14 cellular contexts compared by ENCODE assay signal in the genomic region with DNA sequence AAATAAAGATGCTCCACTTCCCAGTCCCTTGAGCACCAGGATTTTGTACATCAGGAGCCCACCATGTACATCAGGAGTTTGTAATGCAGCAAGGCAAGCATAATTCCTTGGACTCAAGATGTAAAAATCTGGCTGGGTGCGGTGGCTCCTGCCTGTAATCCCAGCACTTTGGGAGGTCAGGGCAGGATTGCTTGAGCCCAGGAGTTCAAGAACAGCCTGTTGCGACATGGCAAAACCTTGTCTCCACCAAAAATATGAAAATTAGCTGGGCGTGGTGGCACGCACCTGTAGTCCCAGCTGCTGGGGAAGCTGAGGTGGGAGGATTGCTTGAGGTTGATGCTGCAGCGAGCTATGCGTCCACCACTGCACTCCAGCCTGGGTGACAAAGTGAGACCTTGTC. TPM values are rescaled to one million over a fixed set of nuclear protein-coding genes. Genes with fewer than 3 reads are reported as not detected.
DNase-seq lines count a peak whose midpoint lies in the region; ATAC-seq, FAIRE-seq and TF ChIP-seq lines count a peak whose summit lies in the region.
"Had no signal": no experiment of that assay in that cellular context is flagged by ENCODE, and none has a peak within 500 bp of the region (broad histone marks: within the 10 kb centered on the region; RNA-seq: fewer than 3 reads in every experiment).

No MANE protein-coding gene starts in this region.

- H3K27ac ChIP-seq in CD4-positive, alpha-beta T cell (ENCODE audit: low read depth, low read length): no peak overlapping the region
- H3K27ac ChIP-seq in RWPE1: 0 out of 2 replicates have a peak overlapping the region, but pooled peaks have one; percentile 4
- no peak overlapping the region for H3K27ac ChIP-seq in endothelial cell of umbilical vein (ENCODE audit: insufficient read depth, low read depth, low read length)
- H3K27ac ChIP-seq: BLaER1 treated with 17β-estradiol and CSF1 and Interleukin-3, amounts not matched to agents 10 nM and 100 nM had no signal

- H2AFZ ChIP-seq in endothelial cell of umbilical vein (ENCODE audit: low read depth, low read length): no peak overlapping the region

- H3K9me3 Mint-ChIP-seq in activated T-cell treated with anti-CD3 and anti-CD28 coated beads, Interleukin-2, amount 50 U/mL, for 24 hours: no peaks in the 10 kb centered on the region
- H3K9me3 Mint-ChIP-seq in activated T-cell treated with anti-CD3 and anti-CD28 coated beads, Interleukin-2, amount 50 U/mL, for 4 hours: no peaks in the 10 kb centered on the region
- no peaks in the 10 kb centered on the region for H3K9me3 Mint-ChIP-seq in CD4-positive, alpha-beta T cell
- H3K9me3 Mint-ChIP-seq in activated T-helper 2 cell treated with anti-CD3 and anti-CD28 coated beads, Interferon-gamma antibody, Interleukin-2, Interleukin-4, amounts not matched to agents 10 μg/mL and 5 μg/mL and 100 μg/mL, durations not matched to agents 14 hours and 24 hours and 36 hours: no peaks in the 10 kb centered on the region
- H3K9me3 Mint-ChIP-seq: CD8-positive, alpha-beta memory T cell; HFFc6 had no signal

- H3K27me3 Mint-ChIP-seq in activated T-cell treated with anti-CD3 and anti-CD28 coated beads, Interleukin-2, amount 50 U/mL, for 24 hours: peaks cover 4% of the 10 kb centered on the region
- H3K27me3 Mint-ChIP-seq in activated T-cell treated with anti-CD3 and anti-CD28 coated beads, Interleukin-2, amount 50 U/mL, for 4 hours (ENCODE audit: low read depth): no peaks in the 10 kb centered on the region
- no peaks in the 10 kb centered on the region for H3K27me3 Mint-ChIP-seq in CD4-positive, alpha-beta T cell
- H3K27me3 Mint-ChIP-seq in activated T-helper 2 cell treated with anti-CD3 and anti-CD28 coated beads, Interferon-gamma antibody, Interleukin-2, Interleukin-4, amounts not matched to agents 10 μg/mL and 5 μg/mL and 100 μg/mL, durations not matched to agents 14 hours and 24 hours and 36 hours (ENCODE audit: low read depth): no peaks in the 10 kb centered on the region

- ATAC-seq in activated T-cell treated with anti-CD3 and anti-CD28 coated beads, Interleukin-2, amount 50 U/mL, for 4 hours: no peak
- ATAC-seq in CD4-positive, alpha-beta T cell (ENCODE audit: poor library complexity): no peak

- peaks cover 27% of the 10 kb centered on the region for H3K4me1 Mint-ChIP-seq in activated T-cell treated with anti-CD3 and anti-CD28 coated beads, Interleukin-2, amount 50 U/mL, for 24 hours (ENCODE audit: low read depth)
- H3K4me1 Mint-ChIP-seq in activated T-cell treated with anti-CD3 and anti-CD28 coated beads, Interleukin-2, amount 50 U/mL, for 4 hours (ENCODE audit: low read depth): peaks cover 39% of the 10 kb centered on the region
- H3K4me1 Mint-ChIP-seq in CD4-positive, alpha-beta T cell (ENCODE audit: low read depth): peaks cover 36% of the 10 kb centered on the region
- H3K4me1 Mint-ChIP-seq in activated T-helper 2 cell treated with anti-CD3 and anti-CD28 coated beads, Interferon-gamma antibody, Interleukin-2, Interleukin-4, amounts not matched to agents 10 μg/mL and 5 μg/mL and 100 μg/mL, durations not matched to agents 14 hours and 24 hours and 36 hours (ENCODE audit: low read depth): peaks cover 10% of the 10 kb centered on the region

- POLR2A ChIA-PET in CD4-positive, alpha-beta T cell (lab: Charles Lee): no interaction called here
- POLR2A ChIA-PET in RWPE1 (lab: Yijun Ruan, JAX; ENCODE audit: low non-redundant PET) (no interaction called here), endothelial cell of umbilical vein (lab: Charles Lee) (no interaction called here)

- H4K20me1 ChIP-seq in endothelial cell of umbilical vein (replicated peaks; ENCODE audit: control insufficient read depth, extremely low read depth, insufficient read depth, low read length): no peaks in the 10 kb centered on the region

- peak; percentile 56 for FAIRE-seq in endothelial cell of umbilical vein (lab: Jason Lieb, UNC)
- FAIRE-seq: HTR-8/SVneo had no signal

- no peak for DNase-seq in activated T-cell treated with anti-CD3 and anti-CD28 coated beads, Interleukin-2, amount 50 U/mL, for 24 hours
- no peak for DNase-seq in activated T-cell treated with anti-CD3 and anti-CD28 coated beads, Interleukin-2, amount 50 U/mL, for 4 hours
- no peak for DNase-seq in CD4-positive, alpha-beta T cell
- DNase-seq in RWPE1 (ENCODE audit: low spot score): no peak
- DNase-seq in endothelial cell of umbilical vein (ENCODE audit: low read depth, low spot score): no peak
- DNase-seq in DMS153 treated with DMSO at 0.1 percent for 48 hours (lab: John Stamatoyannopoulos, UW; ENCODE audit: unreplicated experiment): no peak
- no peak for DNase-seq in NCI-H774 (lab: John Stamatoyannopoulos, UW)
- DNase-seq in activated T-helper 2 cell treated with anti-CD3 and anti-CD28 coated beads, Interferon-gamma antibody, Interleukin-2, Interleukin-4, amounts not matched to agents 10 μg/mL and 5 μg/mL and 100 μg/mL, durations not matched to agents 14 hours and 24 hours and 36 hours (ENCODE audit: low spot score): no peak
- DNase-seq: ACHN; CD8-positive, alpha-beta memory T cell; HCEC 1CT; HFFc6 had no signal

- H3K4me2 ChIP-seq in endothelial cell of umbilical vein (ENCODE audit: insufficient read depth, low read length): no peak overlapping the region
- H3K4me2 ChIP-seq: BLaER1 treated with 17β-estradiol and CSF1 and Interleukin-3, amounts not matched to agents 10 nM and 100 nM had no signal

- no peaks in the 10 kb centered on the region for H3K4me1 ChIP-seq in endothelial cell of umbilical vein (ENCODE audit: control insufficient read depth, extremely low read depth, insufficient read depth, low read length)

- peak overlapping the region; percentile 55 for H3K27ac Mint-ChIP-seq in activated T-cell treated with anti-CD3 and anti-CD28 coated beads, Interleukin-2, amount 50 U/mL, for 24 hours
- H3K27ac Mint-ChIP-seq in CD4-positive, alpha-beta T cell: peak overlapping the region; percentile 33
- H3K27ac Mint-ChIP-seq in activated T-helper 2 cell treated with anti-CD3 and anti-CD28 coated beads, Interferon-gamma antibody, Interleukin-2, Interleukin-4, amounts not matched to agents 10 μg/mL and 5 μg/mL and 100 μg/mL, durations not matched to agents 14 hours and 24 hours and 36 hours: no peak overlapping the region
- H3K27ac Mint-ChIP-seq: HFFc6 had no signal

- H3K9me3 ChIP-seq in CD4-positive, alpha-beta T cell (ENCODE audit: control insufficient read depth, low read length): no peaks in the 10 kb centered on the region
- H3K9me3 ChIP-seq in endothelial cell of umbilical vein (replicated peaks; ENCODE audit: control insufficient read depth, insufficient read depth, low read length): no peaks in the 10 kb centered on the region
- H3K9me3 ChIP-seq: BLaER1 treated with 17β-estradiol and CSF1 and Interleukin-3, amounts not matched to agents 10 nM and 100 nM had no signal

- H3K4me3 Mint-ChIP-seq in activated T-cell treated with anti-CD3 and anti-CD28 coated beads, Interleukin-2, amount 50 U/mL, for 24 hours: no peak overlapping the region
- no peak overlapping the region for H3K4me3 Mint-ChIP-seq in activated T-cell treated with anti-CD3 and anti-CD28 coated beads, Interleukin-2, amount 50 U/mL, for 4 hours
- no peak overlapping the region for H3K4me3 Mint-ChIP-seq in CD4-positive, alpha-beta T cell
- H3K4me3 Mint-ChIP-seq in activated T-helper 2 cell treated with anti-CD3 and anti-CD28 coated beads, Interferon-gamma antibody, Interleukin-2, Interleukin-4, amounts not matched to agents 10 μg/mL and 5 μg/mL and 100 μg/mL, durations not matched to agents 14 hours and 24 hours and 36 hours (ENCODE audit: low read depth): no peak overlapping the region
- H3K4me3 Mint-ChIP-seq: HFFc6 had no signal

- no peak overlapping the region for H3K4me3 ChIP-seq in endothelial cell of umbilical vein (replicated peaks in 1 of 3; ENCODE audit: insufficient read depth in 1 of 3, low read depth in 1 of 3, low read length in 3 of 3)
- H3K4me3 ChIP-seq: BLaER1 treated with 17β-estradiol and CSF1 and Interleukin-3, amounts not matched to agents 10 nM and 100 nM had no signal

- dilution Hi-C loops in endothelial cell of umbilical vein (cut with MboI; ENCODE audit: extremely low pct_ligation_motif_present, low sequenced_read_pairs): no loop called here

- H3K79me2 ChIP-seq in endothelial cell of umbilical vein (ENCODE audit: control insufficient read depth, insufficient read depth, low read length): no peaks in the 10 kb centered on the region

- H3K9me1 ChIP-seq in endothelial cell of umbilical vein (replicated peaks; ENCODE audit: control insufficient read depth, extremely low read depth, insufficient read depth, low read length): no peaks in the 10 kb centered on the region

- H3K36me3 Mint-ChIP-seq in activated T-cell treated with anti-CD3 and anti-CD28 coated beads, Interleukin-2, amount 50 U/mL, for 24 hours (ENCODE audit: low read depth): peaks cover 44% of the 10 kb centered on the region
- H3K36me3 Mint-ChIP-seq in activated T-cell treated with anti-CD3 and anti-CD28 coated beads, Interleukin-2, amount 50 U/mL, for 4 hours (ENCODE audit: insufficient read depth): peaks cover 15% of the 10 kb centered on the region
- H3K36me3 Mint-ChIP-seq in CD4-positive, alpha-beta T cell (ENCODE audit: low read depth): peaks cover 35% of the 10 kb centered on the region
- peaks cover 36% of the 10 kb centered on the region for H3K36me3 Mint-ChIP-seq in activated T-helper 2 cell treated with anti-CD3 and anti-CD28 coated beads, Interferon-gamma antibody, Interleukin-2, Interleukin-4, amounts not matched to agents 10 μg/mL and 5 μg/mL and 100 μg/mL, durations not matched to agents 14 hours and 24 hours and 36 hours (ENCODE audit: low read depth)

- no peaks in the 10 kb centered on the region for H3K27me3 ChIP-seq in CD4-positive, alpha-beta T cell (ENCODE audit: control insufficient read depth, insufficient read depth, low read length)
- H3K27me3 ChIP-seq in endothelial cell of umbilical vein (ENCODE audit: control insufficient read depth in 2 of 2, insufficient read depth in 2 of 2, low read length in 2 of 2): no peaks in the 10 kb centered on the region
- H3K27me3 ChIP-seq: BLaER1 treated with 17β-estradiol and CSF1 and Interleukin-3, amounts not matched to agents 10 nM and 100 nM had no signal

- TF ChIP-seq POLR2A in endothelial cell of umbilical vein (IDR thresholded peaks at IDR 0.05; ENCODE audit: low read depth, low read length): no peak

- intact Hi-C loops in CD4-positive, alpha-beta T cell (cut with DNase I, micrococcal nuclease): no loop called here
- intact Hi-C loops in endothelial cell of umbilical vein (cut with micrococcal nuclease): no loop called here
- intact Hi-C loops in activated T-helper 2 cell treated with anti-CD3 and anti-CD28 coated beads, Interferon-gamma antibody, Interleukin-2, Interleukin-4, amounts not matched to agents 10 μg/mL and 5 μg/mL and 100 μg/mL, durations not matched to agents 14 hours and 24 hours and 36 hours (cut with micrococcal nuclease): no loop called here

- no TSS peak for BruUV-seq in endothelial cell of umbilical vein (replicated peaks; lab: Mats Ljungman, UMichigan)

- H3K9ac ChIP-seq in endothelial cell of umbilical vein (replicated peaks; ENCODE audit: extremely low read depth, insufficient read depth, low read length): no peak overlapping the region
- H3K9ac ChIP-seq: BLaER1 treated with 17β-estradiol and CSF1 and Interleukin-3, amounts not matched to agents 10 nM and 100 nM had no signal

- no peak for TF ChIP-seq CTCF in CD4-positive, alpha-beta T cell (IDR thresholded peaks at IDR 0.05)
- TF ChIP-seq CTCF in RWPE1 (conservative IDR thresholded peaks at IDR 0.05; ENCODE audit: low read depth) (no peak), endothelial cell of umbilical vein (IDR thresholded peaks at IDR 0.05; ENCODE audit: extremely low read depth in 1 of 2, insufficient read depth in 1 of 2, low read depth in 1 of 2, low read length in 2 of 2) (no peak)

- peaks cover 9 to 15% of the 10 kb centered on the region in 2 experiments for H3K36me3 ChIP-seq in endothelial cell of umbilical vein (ENCODE audit: control insufficient read depth in 2 of 2, extremely low read depth in 1 of 2, insufficient read depth in 2 of 2, low read length in 2 of 2)

- CTCF ChIA-PET in CD4-positive, alpha-beta T cell (lab: Charles Lee): no interaction called here
- CTCF ChIA-PET in RWPE1 (lab: Yijun Ruan, JAX) (interaction anchor here (0.7 kb wide), 1 partner anchor 39 kb away, joined by 7 read pairs; no protein-coding TSS in a partner anchor), endothelial cell of umbilical vein (lab: Charles Lee) (no interaction called here)

RNA-seq across cellular contexts. Expression of a gene that starts 16.1 kb away (rescaled TPM):
- 1 to 10 TPM in 2 of 3 donors, under 1 TPM in 1; 0.55 to 1.3 (median 1.2) TPM for total RNA-seq in activated T-cell treated with anti-CD3 and anti-CD28 coated beads, Interleukin-2, amount 50 U/mL, for 4 hours
- 10 to 100 TPM; 17.5 to 17.7 TPM for total RNA-seq in CD4-positive, alpha-beta T cell
- 32.1 and 32.7 TPM in 2 replicates for total RNA-seq in endothelial cell of umbilical vein
- 39.8 and 54.1 TPM in 2 replicates for polyA plus RNA-seq in endothelial cell of umbilical vein
- 12.5 and 26.1 TPM in 2 replicates for polyA plus RNA-seq in endothelial cell of umbilical vein (2011; cell fraction: cytosol; rRNA removed)
- 75.2 and 90.4 TPM in 2 replicates for polyA plus RNA-seq in endothelial cell of umbilical vein (2011; cell fraction: nucleus; rRNA removed)
- 23.2 and 47.2 TPM in 2 replicates for polyA plus RNA-seq in endothelial cell of umbilical vein (2012)
- polyA minus RNA-seq in endothelial cell of umbilical vein: 5.8 and 6.9 TPM in 2 replicates
- not detected for polyA minus RNA-seq in endothelial cell of umbilical vein (2011; cell fraction: cytosol; rRNA and poly(A)+ RNA removed)
- 7.1 and 25.6 TPM in 2 replicates for polyA minus RNA-seq in endothelial cell of umbilical vein (2011; cell fraction: nucleus; rRNA and poly(A)+ RNA removed)
- 2.4 and 3.3 TPM in 2 replicates for total RNA-seq in activated T-helper 2 cell treated with anti-CD3 and anti-CD28 coated beads, Interferon-gamma antibody, Interleukin-2, Interleukin-4, amounts not matched to agents 10 μg/mL and 5 μg/mL and 100 μg/mL, durations not matched to agents 14 hours and 24 hours and 36 hours

RNA-seq across cellular contexts. Expression of a gene that starts 26.2 kb away (rescaled TPM):
- 100 to 1,000 TPM; 103 to 116 (median 112) TPM for total RNA-seq in activated T-cell treated with anti-CD3 and anti-CD28 coated beads, Interleukin-2, amount 50 U/mL, for 4 hours
- 10 to 100 TPM; 38.3 to 40.3 TPM for total RNA-seq in CD4-positive, alpha-beta T cell
- 133 and 142 TPM in 2 replicates for total RNA-seq in endothelial cell of umbilical vein
- 238 and 245 TPM in 2 replicates for polyA plus RNA-seq in endothelial cell of umbilical vein
- 271 and 367 TPM in 2 replicates for polyA plus RNA-seq in endothelial cell of umbilical vein (2011; cell fraction: cytosol; rRNA removed)
- 104 and 127 TPM in 2 replicates for polyA plus RNA-seq in endothelial cell of umbilical vein (2011; cell fraction: nucleus; rRNA removed)
- polyA plus RNA-seq in endothelial cell of umbilical vein (2012): 327 and 368 TPM in 2 replicates
- polyA minus RNA-seq in endothelial cell of umbilical vein: 207 and 226 TPM in 2 replicates
- 73.9 TPM for polyA minus RNA-seq in endothelial cell of umbilical vein (2011; cell fraction: cytosol; rRNA and poly(A)+ RNA removed)
- polyA minus RNA-seq in endothelial cell of umbilical vein (2011; cell fraction: nucleus; rRNA and poly(A)+ RNA removed): 46.8 and 47.4 TPM in 2 replicates
- 104 and 112 TPM in 2 replicates for total RNA-seq in activated T-helper 2 cell treated with anti-CD3 and anti-CD28 coated beads, Interferon-gamma antibody, Interleukin-2, Interleukin-4, amounts not matched to agents 10 μg/mL and 5 μg/mL and 100 μg/mL, durations not matched to agents 14 hours and 24 hours and 36 hours
